Comparison of ENCODE assay signal across 1 cellular context in the genomic region with DNA sequence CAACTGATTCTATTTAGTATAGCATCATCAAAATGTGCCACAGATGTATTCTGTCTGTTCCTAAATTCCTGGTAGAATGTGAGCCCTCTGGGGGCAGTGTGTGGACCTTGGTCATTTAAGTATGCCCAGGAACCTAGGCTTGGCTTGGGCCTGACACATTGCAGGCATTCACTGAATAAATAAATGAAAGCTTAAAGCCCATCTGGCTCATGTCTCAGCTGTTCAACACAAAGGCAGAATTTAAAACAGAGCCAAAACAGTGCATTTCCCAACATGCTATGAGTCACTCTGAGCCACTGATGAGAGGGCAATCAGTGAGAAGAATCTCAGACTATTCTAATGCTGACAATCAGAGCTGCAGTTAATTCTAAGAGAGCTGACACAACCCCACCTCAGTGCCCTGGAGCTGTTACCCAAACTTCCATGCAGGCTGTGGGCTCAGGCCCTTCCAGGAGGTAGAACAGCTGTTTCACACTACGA.
TF ChIP-seq lines count a peak whose summit lies in the region.

No MANE protein-coding gene starts in this region.

TF ChIP-seq in HEK293, 187 proteins besides CTCF, POLR2A, EP300 and RAD21 (continued from another document):
- no peak for TF ChIP-seq ZNF677 (tag by site-specific recombination; IDR thresholded peaks at IDR 0.05)
- TF ChIP-seq, protein P1, sequence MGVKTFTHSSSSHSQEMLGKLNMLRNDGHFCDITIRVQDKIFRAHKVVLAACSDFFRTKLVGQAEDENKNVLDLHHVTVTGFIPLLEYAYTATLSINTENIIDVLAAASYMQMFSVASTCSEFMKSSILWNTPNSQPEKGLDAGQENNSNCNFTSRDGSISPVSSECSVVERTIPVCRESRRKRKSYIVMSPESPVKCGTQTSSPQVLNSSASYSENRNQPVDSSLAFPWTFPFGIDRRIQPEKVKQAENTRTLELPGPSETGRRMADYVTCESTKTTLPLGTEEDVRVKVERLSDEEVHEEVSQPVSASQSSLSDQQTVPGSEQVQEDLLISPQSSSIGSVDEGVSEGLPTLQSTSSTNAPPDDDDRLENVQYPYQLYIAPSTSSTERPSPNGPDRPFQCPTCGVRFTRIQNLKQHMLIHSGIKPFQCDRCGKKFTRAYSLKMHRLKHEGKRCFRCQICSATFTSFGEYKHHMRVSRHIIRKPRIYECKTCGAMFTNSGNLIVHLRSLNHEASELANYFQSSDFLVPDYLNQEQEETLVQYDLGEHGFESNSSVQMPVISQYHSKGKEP (tag by site-specific recombination; IDR thresholded peaks at IDR 0.05): peak; percentile 68; the same call in 1 of the 2 replicates
- no peak for TF ChIP-seq ZNF544 (tag by site-specific recombination; IDR thresholded peaks at IDR 0.05)
- TF ChIP-seq ZNF324 (tag by site-specific recombination; IDR thresholded peaks at IDR 0.05): 0 out of 2 replicates have a peak, but pooled peaks have one; percentile 24
- no peak for TF ChIP-seq ZNF624 (tag by site-specific recombination; IDR thresholded peaks at IDR 0.05)
- no peak for TF ChIP-seq SCRT2 (tag by site-specific recombination; IDR thresholded peaks at IDR 0.05)
- TF ChIP-seq ZNF664 (tag by site-specific recombination; IDR thresholded peaks at IDR 0.05): peak; percentile 57
- no peak for TF ChIP-seq ZNF16 (tag by site-specific recombination; IDR thresholded peaks at IDR 0.05; ENCODE audit: low read depth)
- TF ChIP-seq, protein P2, sequence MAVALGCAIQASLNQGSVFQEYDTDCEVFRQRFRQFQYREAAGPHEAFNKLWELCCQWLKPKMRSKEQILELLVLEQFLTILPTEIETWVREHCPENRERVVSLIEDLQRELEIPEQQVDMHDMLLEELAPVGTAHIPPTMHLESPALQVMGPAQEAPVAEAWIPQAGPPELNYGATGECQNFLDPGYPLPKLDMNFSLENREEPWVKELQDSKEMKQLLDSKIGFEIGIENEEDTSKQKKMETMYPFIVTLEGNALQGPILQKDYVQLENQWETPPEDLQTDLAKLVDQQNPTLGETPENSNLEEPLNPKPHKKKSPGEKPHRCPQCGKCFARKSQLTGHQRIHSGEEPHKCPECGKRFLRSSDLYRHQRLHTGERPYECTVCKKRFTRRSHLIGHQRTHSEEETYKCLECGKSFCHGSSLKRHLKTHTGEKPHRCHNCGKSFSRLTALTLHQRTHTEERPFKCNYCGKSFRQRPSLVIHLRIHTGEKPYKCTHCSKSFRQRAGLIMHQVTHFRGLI (tag by site-specific recombination; IDR thresholded peaks at IDR 0.05): peak; percentile 70; the same call in 1 of the 2 replicates
- peak; percentile 92 for TF ChIP-seq ZNF600 (tag by site-specific recombination; IDR thresholded peaks at IDR 0.05)
- no peak for TF ChIP-seq GLIS2 (tag by site-specific recombination; IDR thresholded peaks at IDR 0.05)
- TF ChIP-seq, protein P3, sequence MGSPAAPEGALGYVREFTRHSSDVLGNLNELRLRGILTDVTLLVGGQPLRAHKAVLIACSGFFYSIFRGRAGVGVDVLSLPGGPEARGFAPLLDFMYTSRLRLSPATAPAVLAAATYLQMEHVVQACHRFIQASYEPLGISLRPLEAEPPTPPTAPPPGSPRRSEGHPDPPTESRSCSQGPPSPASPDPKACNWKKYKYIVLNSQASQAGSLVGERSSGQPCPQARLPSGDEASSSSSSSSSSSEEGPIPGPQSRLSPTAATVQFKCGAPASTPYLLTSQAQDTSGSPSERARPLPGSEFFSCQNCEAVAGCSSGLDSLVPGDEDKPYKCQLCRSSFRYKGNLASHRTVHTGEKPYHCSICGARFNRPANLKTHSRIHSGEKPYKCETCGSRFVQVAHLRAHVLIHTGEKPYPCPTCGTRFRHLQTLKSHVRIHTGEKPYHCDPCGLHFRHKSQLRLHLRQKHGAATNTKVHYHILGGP (tag by site-specific recombination; IDR thresholded peaks at IDR 0.05): no peak
- TF ChIP-seq ZBTB20 (tag by site-specific recombination; IDR thresholded peaks at IDR 0.05): peak; percentile 37
- TF ChIP-seq, protein P4, sequence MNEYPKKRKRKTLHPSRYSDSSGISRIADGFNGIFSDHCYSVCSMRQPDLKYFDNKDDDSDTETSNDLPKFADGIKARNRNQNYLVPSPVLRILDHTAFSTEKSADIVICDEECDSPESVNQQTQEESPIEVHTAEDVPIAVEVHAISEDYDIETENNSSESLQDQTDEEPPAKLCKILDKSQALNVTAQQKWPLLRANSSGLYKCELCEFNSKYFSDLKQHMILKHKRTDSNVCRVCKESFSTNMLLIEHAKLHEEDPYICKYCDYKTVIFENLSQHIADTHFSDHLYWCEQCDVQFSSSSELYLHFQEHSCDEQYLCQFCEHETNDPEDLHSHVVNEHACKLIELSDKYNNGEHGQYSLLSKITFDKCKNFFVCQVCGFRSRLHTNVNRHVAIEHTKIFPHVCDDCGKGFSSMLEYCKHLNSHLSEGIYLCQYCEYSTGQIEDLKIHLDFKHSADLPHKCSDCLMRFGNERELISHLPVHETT (tag by site-specific recombination; IDR thresholded peaks at IDR 0.05): 0 out of 2 replicates have a peak, but pooled peaks have one; percentile 22
- no peak for TF ChIP-seq ZNF561 (tag by site-specific recombination; IDR thresholded peaks at IDR 0.05; ENCODE audit: borderline replicate concordance)
- peak; percentile 100 for TF ChIP-seq ZNF660 (tag by site-specific recombination; IDR thresholded peaks at IDR 0.05)
- peak; percentile 66 for TF ChIP-seq ZNF629 (tag by site-specific recombination; IDR thresholded peaks at IDR 0.05)
- TF ChIP-seq, protein P5, sequence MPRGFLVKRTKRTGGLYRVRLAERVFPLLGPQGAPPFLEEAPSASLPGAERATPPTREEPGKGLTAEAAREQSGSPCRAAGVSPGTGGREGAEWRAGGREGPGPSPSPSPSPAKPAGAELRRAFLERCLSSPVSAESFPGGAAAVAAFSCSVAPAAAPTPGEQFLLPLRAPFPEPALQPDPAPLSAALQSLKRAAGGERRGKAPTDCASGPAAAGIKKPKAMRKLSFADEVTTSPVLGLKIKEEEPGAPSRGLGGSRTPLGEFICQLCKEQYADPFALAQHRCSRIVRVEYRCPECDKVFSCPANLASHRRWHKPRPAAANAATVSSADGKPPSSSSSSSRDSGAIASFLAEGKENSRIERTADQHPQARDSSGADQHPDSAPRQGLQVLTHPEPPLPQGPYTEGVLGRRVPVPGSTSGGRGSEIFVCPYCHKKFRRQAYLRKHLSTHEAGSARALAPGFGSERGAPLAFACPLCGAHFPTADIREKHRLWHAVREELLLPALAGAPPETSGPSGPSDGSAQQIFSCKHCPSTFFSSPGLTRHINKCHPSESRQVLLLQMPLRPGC (tag by site-specific recombination; IDR thresholded peaks at IDR 0.05): peak; percentile 74
- 0 out of 2 replicates have a peak, but pooled peaks have one; percentile 29 for TF ChIP-seq ZNF768 (tag by site-specific recombination; IDR thresholded peaks at IDR 0.05)
- TF ChIP-seq ZNF211 (tag by site-specific recombination; IDR thresholded peaks at IDR 0.05; ENCODE audit: low read depth): no peak
- TF ChIP-seq GFI1B (tag by site-specific recombination; IDR thresholded peaks at IDR 0.05): peak; percentile 93
- TF ChIP-seq KLF16 (tag by site-specific recombination; IDR thresholded peaks at IDR 0.05): no peak
